In genomic region chr3:55813268-55814097, GRCh38 we compare ENCODE assay signal across 16 cellular contexts.
"Had no signal": no experiment of that assay in that cellular context is flagged by ENCODE, and none has a peak within 500 bp of the region (broad histone marks: within the 10 kb centered on the region; RNA-seq: fewer than 3 reads in every experiment).

No MANE protein-coding gene starts in this region.

- H3K27me3 ChIP-seq: esophagus squamous epithelium, hepatocyte had no signal

- ATAC-seq: activated CD4-positive, CD25-positive, alpha-beta regulatory T cell treated with anti-CD3 and anti-CD28 coated beads, Interleukin-2, amount 50 U/mL, for 24 hours; activated naive CD4-positive, alpha-beta T cell treated with anti-CD3 and anti-CD28 coated beads, Interleukin-2, amount 50 U/mL, for 72 hours had no signal

- H3K27ac Mint-ChIP-seq: activated naive CD4-positive, alpha-beta T cell treated with anti-CD3 and anti-CD28 coated beads, Interleukin-2, amount 50 U/mL, for 72 hours had no signal

- H3K27ac ChIP-seq: esophagus squamous epithelium, hepatocyte had no signal

- DNase-seq: activated CD4-positive, alpha-beta T cell treated with anti-CD3 and anti-CD28 coated beads, Interleukin-2, amount 50 U/mL, for 1 hour; activated gamma-delta T cell treated with Interleukin-2 at 50 U/mL for 16 hours; dermis blood vessel endothelial cell; effector memory CD4-positive, alpha-beta T cell; esophagus squamous epithelium; occipital lobe; retina; stimulated activated CD4-positive, alpha-beta T cell treated with anti-CD3 and anti-CD28 coated beads, Interleukin-12 subunit alpha, Interleukin-12 subunit beta, amount 100 ng/mL, for 4 hours; stimulated activated CD4-positive, alpha-beta T cell treated with anti-CD3 and anti-CD28 coated beads, Interleukin-1b, Interleukin-23, amount 100 ng/mL, for 48 hours; stimulated activated CD8-positive, alpha-beta memory T cell treated with anti-CD3 and anti-CD28 coated beads, Interleukin-4, amount 100 ng/mL, for 48 hours; stimulated activated naive CD4-positive, alpha-beta T cell; T-helper 1 cell; T1000 had no signal

- H3K36me3 ChIP-seq: esophagus squamous epithelium had no signal

- H3K4me1 ChIP-seq: esophagus squamous epithelium had no signal

- H3K9me3 ChIP-seq: esophagus squamous epithelium had no signal

- H3K36me3 Mint-ChIP-seq: activated naive CD4-positive, alpha-beta T cell treated with anti-CD3 and anti-CD28 coated beads, Interleukin-2, amount 50 U/mL, for 72 hours had no signal

- H3K4me3 ChIP-seq: esophagus squamous epithelium, hepatocyte had no signal
